ENCODE assay signal across 13 cellular contexts in genomic region chr22:45105281-45105700, GRCh38. TPM values are rescaled to one million over a fixed set of nuclear protein-coding genes. Genes with fewer than 3 reads are reported as not detected.
DNase-seq lines count a peak whose midpoint lies in the region; FAIRE-seq and TF ChIP-seq lines count a peak whose summit lies in the region.
"Had no signal": no experiment of that assay in that cellular context is flagged by ENCODE, and none has a peak within 500 bp of the region (broad histone marks: within the 10 kb centered on the region; RNA-seq: fewer than 3 reads in every experiment).

No MANE protein-coding gene starts in this region.

- peak overlapping the region; percentile 82 for H3K4me2 ChIP-seq in fibroblast of lung (ENCODE audit: extremely low read depth, insufficient read depth, low read length)

- H4K20me1 ChIP-seq in fibroblast of lung (ENCODE audit: control insufficient read depth, extremely low read depth, insufficient read depth, low read length) = no peaks in the 10 kb centered on the region

- H3K27me3 ChIP-seq in fibroblast of lung (ENCODE audit: control insufficient read depth, insufficient read depth, low read length) (peaks cover 16% of the 10 kb centered on the region), uterus (no peaks in the 10 kb centered on the region)
- H3K27me3 ChIP-seq: colonic mucosa had no signal

- TF ChIP-seq POLR2A in uterus (IDR thresholded peaks at IDR 0.05) = no peak

- H3K4me3 ChIP-seq in fibroblast of lung (replicated peaks in 1 of 4; ENCODE audit: control extremely low read depth in 1 of 4, insufficient read depth in 1 of 4, low read depth in 3 of 4, low read length in 4 of 4) (peak overlapping the region in 3 of 4 experiments; percentile 17 to 31 (median 17)), uterus (no peak overlapping the region)
- H3K4me3 ChIP-seq: colonic mucosa, GM12878 had no signal

- H3K27ac ChIP-seq in fibroblast of lung (ENCODE audit: insufficient read depth, low read length) (peak overlapping the region; percentile 75), uterus (no peak overlapping the region)
- H3K27ac ChIP-seq: colonic mucosa had no signal

- H2AFZ ChIP-seq in fibroblast of lung (ENCODE audit: low read length) = no peak overlapping the region

- no peaks in the 10 kb centered on the region for H3K79me2 ChIP-seq in fibroblast of lung (ENCODE audit: control insufficient read depth, insufficient read depth, low read length)

- intact Hi-C loops in uterus (cut with DNase I; ENCODE audit: low total_unique reads) = no loop called here

- H3K4me1 ChIP-seq in fibroblast of lung (ENCODE audit: control insufficient read depth, extremely low read depth, insufficient read depth, low read length) (no peaks in the 10 kb centered on the region), uterus (no peaks in the 10 kb centered on the region)
- H3K4me1 ChIP-seq: colonic mucosa had no signal

- DNase-seq in NCI-H1417 (lab: John Stamatoyannopoulos, UW) = peak in 2 of 3 experiments; percentile 17 to 41
- no peak for DNase-seq in NCI-H1417 treated with DMSO at 0.1 percent for 48 hours (lab: John Stamatoyannopoulos, UW)
- DNase-seq in NCI-H510A treated with DMSO at 0.1 percent for 48 hours (lab: John Stamatoyannopoulos, UW) = peak; percentile 36
- peak in 1 of 2 donors; percentile 55 for DNase-seq in fibroblast of lung (ENCODE audit: low read depth in 2 of 2)
- DNase-seq in urothelium cell line (ENCODE audit: low spot score) = peak; percentile 49
- DNase-seq in uterus = no peak
- DNase-seq in activated CD4-positive, alpha-beta T cell treated with anti-CD3 and anti-CD28 coated beads, Interleukin-2, amount 50 U/mL, for 1 hour = no peak
- no peak for DNase-seq in ureter (ENCODE audit: low spot score)
- DNase-seq: activated B cell treated with CpG ODN at 0.5 μM for 24 hours, colonic mucosa, naive B cell had no signal

- no peaks in the 10 kb centered on the region for H3K36me3 ChIP-seq in fibroblast of lung (ENCODE audit: control insufficient read depth, insufficient read depth, low read length)
- H3K36me3 ChIP-seq in uterus = no peaks in the 10 kb centered on the region
- H3K36me3 ChIP-seq: colonic mucosa had no signal

- no peak for TF ChIP-seq CTCF in fibroblast of lung (conservative IDR thresholded peaks at IDR 0.05 in 1 of 2, IDR thresholded peaks at IDR 0.05 in 1 of 2; ENCODE audit: low read depth in 1 of 2, low read length in 2 of 2)
- no peak for TF ChIP-seq CTCF in uterus (IDR thresholded peaks at IDR 0.05)

- H3K9ac ChIP-seq in fibroblast of lung (ENCODE audit: insufficient read depth, low read length) = peak overlapping the region; percentile 16

- peak; percentile 88 for FAIRE-seq in urothelium cell line (lab: Jason Lieb, UNC)
- FAIRE-seq: A204.1, GM12878 had no signal

- H3K9me3 ChIP-seq in fibroblast of lung (ENCODE audit: control insufficient read depth, insufficient read depth, low read depth, low read length) (no peaks in the 10 kb centered on the region), uterus (no peaks in the 10 kb centered on the region)
- H3K9me3 ChIP-seq: colonic mucosa had no signal

RNA-seq across cellular contexts. Expression of gene NUP50, which starts 58.4 kb away (rescaled TPM):
- total RNA-seq in fibroblast of lung = 29.2 and 32.6 TPM in 2 replicates
- polyA plus RNA-seq in fibroblast of lung = 17.4 and 33.5 TPM in 2 replicates
- polyA plus RNA-seq in fibroblast of lung (2012) = 19.4 and 30.3 TPM in 2 replicates
- polyA minus RNA-seq in fibroblast of lung (ENCODE audit: low replicate concordance) = 13.2 and 24.7 TPM in 2 replicates
- total RNA-seq in uterus = 100 to 1,000 TPM in 2 of 4 donors, 10 to 100 TPM in 2; 45.7 to 558 (median 101) TPM
- 71.0 TPM for total RNA-seq in ureter

Comparison
In these comparisons a context has a peak if more than half of its experiments do, and no peak if none do; other contexts are left out.
1. DNase-seq: peak in NCI-H1417 (2 of 3), NCI-H510A treated with DMSO at 0.1 percent for 48 hours (single experiment) and urothelium cell line (single experiment); none in NCI-H1417 treated with DMSO at 0.1 percent for 48 hours (single experiment), uterus (0 of 2), activated CD4-positive, alpha-beta T cell treated with anti-CD3 and anti-CD28 coated beads, Interleukin-2, amount 50 U/mL, for 1 hour (single experiment) and ureter (single experiment).
2. H3K4me3 ChIP-seq: peak in fibroblast of lung (3 of 4); none in uterus (0 of 2).